Comparison of ENCODE assay signal across 30 cellular contexts in the genomic region with DNA sequence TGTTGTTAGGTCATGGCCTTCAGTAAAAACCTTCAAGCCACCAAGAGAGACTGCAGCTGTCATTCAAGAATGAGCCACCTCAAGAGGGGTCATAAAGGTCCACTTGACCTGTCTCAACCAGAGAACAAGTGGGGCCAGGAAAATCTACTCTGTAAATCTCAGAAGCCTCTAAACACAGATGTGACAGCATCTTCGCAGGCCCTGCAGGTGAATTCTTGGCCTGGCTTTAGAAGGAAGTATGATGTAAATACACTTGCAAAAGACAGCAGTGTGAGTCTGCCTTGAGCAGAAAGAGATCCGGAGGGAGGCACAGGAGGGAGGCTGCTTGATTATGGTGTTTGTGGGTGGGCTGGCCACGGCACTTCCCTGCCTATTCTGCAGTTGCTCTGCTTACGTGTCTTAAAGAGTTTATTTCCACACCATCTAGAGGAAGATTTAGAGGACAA.
DNase-seq lines count a peak whose midpoint lies in the region; ATAC-seq and TF ChIP-seq lines count a peak whose summit lies in the region.
"Had no signal": no experiment of that assay in that cellular context is flagged by ENCODE, and none has a peak within 500 bp of the region (broad histone marks: within the 10 kb centered on the region; RNA-seq: fewer than 3 reads in every experiment).

No MANE protein-coding gene starts in this region.

- H3K36me3 ChIP-seq in H7 (replicated peaks; ENCODE audit: control insufficient read depth, insufficient read depth, low read length), result no peaks in the 10 kb centered on the region
- no peaks in the 10 kb centered on the region for H3K36me3 ChIP-seq in esophagus muscularis mucosa
- H3K36me3 ChIP-seq in ascending aorta, result no peaks in the 10 kb centered on the region
- H3K36me3 ChIP-seq: heart left ventricle, MG63, tibial artery had no signal

- H3K36me3 Mint-ChIP-seq in nephron progenitor cell (ENCODE audit: low read depth), result no peaks in the 10 kb centered on the region
- H3K36me3 Mint-ChIP-seq: activated CD4-positive, alpha-beta memory T cell treated with anti-CD3 and anti-CD28 coated beads for 36 hours; activated naive CD4-positive, alpha-beta T cell treated with anti-CD3 and anti-CD28 coated beads, Interleukin-2, amount 50 U/mL, for 24 hours; CD14-positive monocyte; T-cell had no signal

- no peak overlapping the region for H3K4me3 Mint-ChIP-seq in nephron progenitor cell
- H3K4me3 Mint-ChIP-seq: activated CD4-positive, alpha-beta memory T cell treated with anti-CD3 and anti-CD28 coated beads for 36 hours; activated naive CD4-positive, alpha-beta T cell treated with anti-CD3 and anti-CD28 coated beads, Interleukin-2, amount 50 U/mL, for 24 hours; activated T-helper 17 cell treated with anti-CD3 and anti-CD28 coated beads, Interleukin-2, amount 50 U/mL, for 72 hours; CD14-positive monocyte; dendritic cell treated with granulocyte-macrophage colony-stimulating factor and Interleukin-4, amounts not matched to agents 40 ng/mL and 50 ng/mL, for 4 days; neural crest cell; stimulated activated naive CD8-positive, alpha-beta T cell treated with anti-CD3 and anti-CD28 coated beads, Interleukin-15, Interleukin-2, amounts not matched to agents 100 ng/mL and 50 ng/mL, for 24 hours; T-cell had no signal

- TF ChIP-seq EP300 in esophagus muscularis mucosa (IDR thresholded peaks at IDR 0.05), result no peak

- H3K4me1 ChIP-seq in esophagus muscularis mucosa (peaks cover 0 to 11% (median 0%) of the 10 kb centered on the region in 4 donors), ascending aorta (no peaks in the 10 kb centered on the region)
- H3K4me1 ChIP-seq: tibial artery had no signal

- ATAC-seq in GM18867 (IDR thresholded peaks at IDR 0.05; ENCODE audit: unreplicated experiment) (peak; percentile 81), GM21529 (IDR thresholded peaks at IDR 0.05; ENCODE audit: unreplicated experiment) (no peak)
- ATAC-seq: activated CD4-positive, CD25-positive, alpha-beta regulatory T cell treated with anti-CD3 and anti-CD28 coated beads, Interleukin-2, amount 50 U/mL, for 24 hours; activated T-helper 17 cell treated with anti-CD3 and anti-CD28 coated beads, Interleukin-2, amount 50 U/mL, for 72 hours; left lobe of liver; mucosa of descending colon; T-cell had no signal

- H3K27ac ChIP-seq in esophagus muscularis mucosa (replicated peaks in 1 of 4), result no peak overlapping the region
- no peak overlapping the region for H3K27ac ChIP-seq in ascending aorta
- H3K27ac ChIP-seq: heart left ventricle, PC-9, tibial artery had no signal

- peak overlapping the region; percentile 0 for H3K27ac Mint-ChIP-seq in nephron progenitor cell
- H3K27ac Mint-ChIP-seq: activated CD4-positive, alpha-beta memory T cell treated with anti-CD3 and anti-CD28 coated beads for 36 hours; activated naive CD4-positive, alpha-beta T cell treated with anti-CD3 and anti-CD28 coated beads, Interleukin-2, amount 50 U/mL, for 24 hours; activated T-helper 17 cell treated with anti-CD3 and anti-CD28 coated beads, Interleukin-2, amount 50 U/mL, for 72 hours; CD14-positive monocyte; dendritic cell treated with granulocyte-macrophage colony-stimulating factor and Interleukin-4, amounts not matched to agents 40 ng/mL and 50 ng/mL, for 4 days; stimulated activated naive CD8-positive, alpha-beta T cell treated with anti-CD3 and anti-CD28 coated beads, Interleukin-15, Interleukin-2, amounts not matched to agents 100 ng/mL and 50 ng/mL, for 24 hours; T-cell had no signal

- H3K4me1 Mint-ChIP-seq in nephron progenitor cell, result peaks cover 51% of the 10 kb centered on the region
- H3K4me1 Mint-ChIP-seq: activated naive CD4-positive, alpha-beta T cell treated with anti-CD3 and anti-CD28 coated beads, Interleukin-2, amount 50 U/mL, for 24 hours; activated T-helper 17 cell treated with anti-CD3 and anti-CD28 coated beads, Interleukin-2, amount 50 U/mL, for 72 hours; CD14-positive monocyte; T-cell had no signal

- DNase-seq in H7 (peak; percentile 12), esophagus muscularis mucosa (ENCODE audit: extremely low spot score) (peak; percentile 83), nephron progenitor cell (peak; percentile 6), ascending aorta (ENCODE audit: low spot score in 2 of 2) (no peak), medulla oblongata (ENCODE audit: extremely low spot score) (no peak), SW480 (ENCODE audit: low spot score) (no peak)
- DNase-seq: activated CD4-positive, alpha-beta memory T cell treated with anti-CD3 and anti-CD28 coated beads for 36 hours; activated CD8-positive, alpha-beta memory T cell treated with anti-CD3 and anti-CD28 coated beads, Interleukin-2, amount 50 U/mL, for 48 hours; heart left ventricle; KBM-7; MG63; mucosa of descending colon; NCI-H1417; NCI-H2081 treated with DMSO at 0.1 percent for 48 hours; NCI-H345; NCI-H774; PC-9; SIG-M5; T-cell; tibial artery had no signal

- no peak for TF ChIP-seq POLR2A in esophagus muscularis mucosa (IDR thresholded peaks at IDR 0.05; ENCODE audit: low read depth)

- H3K4me3 ChIP-seq in H7 (ENCODE audit: insufficient read depth, low read depth, low read length) (no peak overlapping the region), esophagus muscularis mucosa (no peak overlapping the region), ascending aorta (no peak overlapping the region)
- H3K4me3 ChIP-seq: heart left ventricle, MG63, mucosa of descending colon, PC-9, tibial artery had no signal

- no peaks in the 10 kb centered on the region for H3K27me3 ChIP-seq in H7 (ENCODE audit: control insufficient read depth, insufficient read depth, low read length)
- H3K27me3 ChIP-seq in esophagus muscularis mucosa, result no peaks in the 10 kb centered on the region
- no peaks in the 10 kb centered on the region for H3K27me3 ChIP-seq in ascending aorta
- H3K27me3 ChIP-seq: heart left ventricle, MG63, tibial artery had no signal

- intact Hi-C loops in esophagus muscularis mucosa (cut with DNase I), result no loop called here
- intact Hi-C loops in ascending aorta (cut with DNase I), result no loop called here

- H3K27me3 Mint-ChIP-seq in nephron progenitor cell (ENCODE audit: low read depth, poor library complexity), result peaks cover 8% of the 10 kb centered on the region
- H3K27me3 Mint-ChIP-seq: activated CD4-positive, alpha-beta memory T cell treated with anti-CD3 and anti-CD28 coated beads for 36 hours; activated T-helper 17 cell treated with anti-CD3 and anti-CD28 coated beads, Interleukin-2, amount 50 U/mL, for 72 hours; dendritic cell treated with granulocyte-macrophage colony-stimulating factor and Interleukin-4, amounts not matched to agents 40 ng/mL and 50 ng/mL, for 4 days; T-cell had no signal

- H3K9me3 ChIP-seq in esophagus muscularis mucosa, result peaks cover 0 to 5% (median 0%) of the 10 kb centered on the region in 4 donors
- no peaks in the 10 kb centered on the region for H3K9me3 ChIP-seq in ascending aorta
- H3K9me3 ChIP-seq: heart left ventricle, MG63, mucosa of descending colon had no signal

- TF ChIP-seq CTCF in esophagus muscularis mucosa (IDR thresholded peaks at IDR 0.05), result no peak
- no peak for TF ChIP-seq CTCF in nephron progenitor cell (IDR thresholded peaks at IDR 0.05)
- no peak for TF ChIP-seq CTCF in ascending aorta (IDR thresholded peaks at IDR 0.05)

- 62% methylated on average over 4 of the region's 4 CpGs for WGBS in esophagus muscularis mucosa

- no peaks in the 10 kb centered on the region for H3K9me3 Mint-ChIP-seq in nephron progenitor cell
- H3K9me3 Mint-ChIP-seq: neural crest cell had no signal

Comparison
In these comparisons a context has a peak if more than half of its experiments do, and no peak if none do; other contexts are left out.
1. DNase-seq: peak in H7 (single experiment), esophagus muscularis mucosa (single experiment) and nephron progenitor cell (single experiment); none in ascending aorta (0 of 2), medulla oblongata (single experiment) and SW480 (single experiment).